In the genomic region with DNA sequence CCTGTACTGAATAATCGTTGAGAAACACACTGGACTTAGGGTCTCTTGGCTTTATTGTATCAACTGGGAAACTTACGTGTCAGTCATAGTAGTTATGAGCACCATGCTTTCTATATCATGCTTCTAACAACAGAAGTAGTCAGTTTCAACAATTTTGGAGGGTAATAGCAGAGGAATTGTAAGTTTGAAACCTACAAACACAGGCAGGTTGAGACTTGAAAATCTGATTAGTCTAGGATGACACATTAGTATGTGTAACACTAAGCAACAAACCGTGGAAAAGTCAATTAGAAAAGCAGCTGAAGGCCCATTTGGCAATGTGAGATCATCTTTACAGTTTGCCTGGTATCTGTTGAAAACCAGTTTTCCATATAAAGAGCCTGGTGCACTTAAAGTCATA, we compare ENCODE assay signal across 17 cellular contexts. TPM values are rescaled to one million over a fixed set of nuclear protein-coding genes. Genes with fewer than 3 reads are reported as not detected.
A peak's percentile ranks its signal among the peaks of the same experiment; 100 is the strongest.
DNase-seq lines count a peak whose midpoint lies in the region; ATAC-seq, FAIRE-seq and TF ChIP-seq lines count a peak whose summit lies in the region.
"Had no signal": no experiment of that assay in that cellular context is flagged by ENCODE, and none has a peak within 500 bp of the region (broad histone marks: within the 10 kb centered on the region; RNA-seq: fewer than 3 reads in every experiment).

No MANE protein-coding gene starts in this region.

- H3K9ac ChIP-seq in Karpas-422 (ENCODE audit: low read length), result no peak overlapping the region
- H3K9ac ChIP-seq: GM23248 had no signal

- H4K20me1 ChIP-seq in Karpas-422 (ENCODE audit: insufficient read depth, low read depth, low read length), result no peaks in the 10 kb centered on the region

- no peaks in the 10 kb centered on the region for H3K9me2 ChIP-seq in Karpas-422 (replicated peaks; ENCODE audit: insufficient read depth, low read length)

- no peaks in the 10 kb centered on the region for H3K27me3 ChIP-seq in Karpas-422 (ENCODE audit: low read length)
- H3K27me3 ChIP-seq in sigmoid colon, result no peaks in the 10 kb centered on the region

- H3K9me3 ChIP-seq in Karpas-422 (ENCODE audit: low read length), result no peaks in the 10 kb centered on the region
- no peaks in the 10 kb centered on the region for H3K9me3 ChIP-seq in sigmoid colon
- H3K9me3 ChIP-seq: prostate gland had no signal

- DNase-seq in NCI-H1105 treated with DMSO at 0.1 percent for 48 hours (lab: John Stamatoyannopoulos, UW) (peak; percentile 83), NCI-H748 (lab: John Stamatoyannopoulos, UW; ENCODE audit: unreplicated experiment) (peak; percentile 97), HuH-7 (ENCODE audit: low spot score) (no peak), Karpas-422 (no peak), sigmoid colon (no peak), RCC 7860 (ENCODE audit: low spot score) (no peak)
- DNase-seq: activated CD8-positive, alpha-beta T cell treated with anti-CD3 and anti-CD28 coated beads for 36 hours; activated naive CD4-positive, alpha-beta T cell treated with anti-CD3 and anti-CD28 coated beads, Interleukin-2, amount 10 ng/mL, durations not matched to agents 7 days and 5 days; central memory CD4-positive, alpha-beta T cell; GM23248; MV-4-11; stimulated activated CD4-positive, alpha-beta T cell treated with anti-CD3 and anti-CD28 coated beads, Interleukin-2, amount 100 ng/mL, for 24 hours had no signal

- intact Hi-C loops in sigmoid colon (cut with DNase I), result loop anchor here (10.0 kb wide), 1 partner anchor 579 kb away; no protein-coding TSS in a partner anchor

- no peak overlapping the region for H3K4me3 ChIP-seq in Karpas-422 (ENCODE audit: low read length)
- no peak overlapping the region for H3K4me3 ChIP-seq in sigmoid colon
- H3K4me3 ChIP-seq: GM23248, prostate gland had no signal

- H3K4me2 ChIP-seq in Karpas-422 (ENCODE audit: low read depth, low read length, poor library complexity, severe bottlenecking), result no peak overlapping the region

- TF ChIP-seq EP300 in sigmoid colon (IDR thresholded peaks at IDR 0.05), result no peak

- no peak for TF ChIP-seq CTCF in 22Rv1 (IDR thresholded peaks at IDR 0.05)
- no peak for TF ChIP-seq CTCF in sigmoid colon (IDR thresholded peaks at IDR 0.05)

- H3K4me1 ChIP-seq in Karpas-422 (ENCODE audit: low read length), result no peaks in the 10 kb centered on the region
- no peaks in the 10 kb centered on the region for H3K4me1 ChIP-seq in sigmoid colon
- H3K4me1 ChIP-seq: prostate gland had no signal

- whole genome bisulfite sequencing in sigmoid colon, 2 donors, result 72 to 76% methylated on average over 3 of the region's 3 CpGs

- H3K36me3 ChIP-seq in Karpas-422 (ENCODE audit: insufficient read depth, low read length) (no peaks in the 10 kb centered on the region), sigmoid colon (no peaks in the 10 kb centered on the region)
- H3K36me3 ChIP-seq: prostate gland had no signal

- H3K27ac ChIP-seq in 22Rv1 (peak overlapping the region; percentile 34), Karpas-422 (ENCODE audit: low read length) (no peak overlapping the region), sigmoid colon (no peak overlapping the region)
- H3K27ac ChIP-seq: GM23248, prostate gland had no signal

- peak; percentile 97 for ATAC-seq in esophagus mucosa
- ATAC-seq: activated CD8-positive, alpha-beta T cell treated with anti-CD3 and anti-CD28 coated beads for 36 hours; stimulated activated memory B cell treated with anti-CD40 and anti-IgM and Interleukin-4, amounts not matched to agents 10 μg/mL and 1 μg/mL and 100 μg/mL, for 72 hours had no signal

- FAIRE-seq in RCC 7860 (lab: Jason Lieb, UNC), result no peak

- H3K79me2 ChIP-seq in Karpas-422 (ENCODE audit: low read length), result no peaks in the 10 kb centered on the region

- H2AFZ ChIP-seq in Karpas-422 (ENCODE audit: low read length), result no peak overlapping the region
- H2AFZ ChIP-seq: GM23248 had no signal

- TF ChIP-seq POLR2A in sigmoid colon (IDR thresholded peaks at IDR 0.05), result no peak

RNA-seq across cellular contexts. Expression of a gene that starts 43.9 kb away (rescaled TPM):
- not detected for total RNA-seq in esophagus mucosa
- total RNA-seq in Karpas-422 (2014; rRNA removed; shearing (Covaris generic); ENCODE audit: low replicate concordance), result not detected in 2 replicates
- not detected for total RNA-seq in sigmoid colon
- not detected for polyA plus RNA-seq in sigmoid colon
- total RNA-seq: activated CD8-positive, alpha-beta T cell treated with anti-CD3 and anti-CD28 coated beads for 36 hours; GM23248; mononuclear cell; prostate gland had no signal
- polyA plus RNA-seq: GM23248 had no signal

RNA-seq across cellular contexts. Expression of a gene that starts 53.4 kb away (rescaled TPM):
- 11.8 TPM for total RNA-seq in esophagus mucosa
- not detected in 2 replicates for total RNA-seq in Karpas-422 (2014; rRNA removed; shearing (Covaris generic); ENCODE audit: low replicate concordance)
- 10 to 100 TPM in 2 of 4 donors, 1 to 10 TPM in 2; 6.4 to 11.9 (median 10.1) TPM for total RNA-seq in sigmoid colon
- 10 to 100 TPM; 36.1 to 91.3 (median 76.9) TPM for polyA plus RNA-seq in sigmoid colon

Comparison
In these comparisons a context has a peak if more than half of its experiments do, and no peak if none do; other contexts are left out.
1. DNase-seq: peak in NCI-H1105 treated with DMSO at 0.1 percent for 48 hours (single experiment) and NCI-H748 (single experiment); none in HuH-7 (single experiment), Karpas-422 (single experiment), sigmoid colon (single experiment) and RCC 7860 (single experiment).